19 cellular contexts compared by ENCODE assay signal in genomic region chr2:145757503-145758290, GRCh38.
A peak's percentile ranks its signal among the peaks of the same experiment; 100 is the strongest.
DNase-seq lines count a peak whose midpoint lies in the region; ATAC-seq and TF ChIP-seq lines count a peak whose summit lies in the region.
"Had no signal": no experiment of that assay in that cellular context is flagged by ENCODE, and none has a peak within 500 bp of the region (broad histone marks: within the 10 kb centered on the region; RNA-seq: fewer than 3 reads in every experiment).

No MANE protein-coding gene starts in this region.

- no peaks in the 10 kb centered on the region for H3K79me2 ChIP-seq in mammary epithelial cell (ENCODE audit: insufficient read depth, low read length)

- H3K27ac ChIP-seq in mammary epithelial cell (ENCODE audit: insufficient read depth, low read depth, low read length) (no peak overlapping the region), breast epithelium (no peak overlapping the region), lower lobe of right lung (peak overlapping the region; percentile 9)

- no peak for TF ChIP-seq POLR2A in breast epithelium (IDR thresholded peaks at IDR 0.05)

- H3K9ac ChIP-seq in mammary epithelial cell (ENCODE audit: insufficient read depth, low read length): no peak overlapping the region

- H3K4me3 ChIP-seq in mammary epithelial cell (replicated peaks in 1 of 3; ENCODE audit: insufficient read depth in 1 of 3, low read depth in 2 of 3, low read length in 3 of 3): no peak overlapping the region
- no peak overlapping the region for H3K4me3 ChIP-seq in breast epithelium
- no peak overlapping the region for H3K4me3 ChIP-seq in epithelial cell of esophagus (ENCODE audit: low read length)
- H3K4me3 ChIP-seq in lower lobe of right lung: no peak overlapping the region

- H3K4me1 ChIP-seq in mammary epithelial cell (ENCODE audit: insufficient read depth, low read length) (peaks cover under 1% of the 10 kb centered on the region), breast epithelium (no peaks in the 10 kb centered on the region), lower lobe of right lung (peaks cover 10% of the 10 kb centered on the region)

- H4K20me1 ChIP-seq in mammary epithelial cell (ENCODE audit: insufficient read depth, low read length): no peaks in the 10 kb centered on the region

- H3K4me2 ChIP-seq in mammary epithelial cell (ENCODE audit: insufficient read depth, low read depth, low read length): no peak overlapping the region

- POLR2A ChIA-PET in GM10248 (lab: Yijun Ruan, JAX): no interaction called here

- intact Hi-C loops in mammary epithelial cell (cut with micrococcal nuclease): loop anchor here (10.0 kb wide), 1 partner anchor 907 kb away; no protein-coding TSS in a partner anchor
- intact Hi-C loops in breast epithelium (cut with DNase I; ENCODE audit: low total_unique reads): no loop called here
- intact Hi-C loops in lower lobe of right lung (cut with DNase I): no loop called here

- CTCF ChIA-PET in mammary epithelial cell (lab: Charles Lee; ENCODE audit: low non-redundant PET) (no interaction called here), GM10248 (lab: Yijun Ruan, JAX) (interaction anchor here (1.2 kb wide), 1 partner anchor 11 kb away, joined by 5 read pairs; no protein-coding TSS in a partner anchor)

- ATAC-seq in lower lobe of right lung (no peak), HG03354 (IDR thresholded peaks at IDR 0.05; ENCODE audit: poor library complexity, severe bottlenecking, unreplicated experiment) (no peak)
- ATAC-seq: Panc1 had no signal

- no peaks in the 10 kb centered on the region for H3K27me3 ChIP-seq in mammary epithelial cell (ENCODE audit: insufficient read depth, low read length)
- H3K27me3 ChIP-seq in breast epithelium: no peaks in the 10 kb centered on the region
- H3K27me3 ChIP-seq in lower lobe of right lung (ENCODE audit: low read depth): no peaks in the 10 kb centered on the region

- 83% methylated on average over 3 of the region's 3 CpGs for WGBS in mammary epithelial cell (ENCODE audit: low coverage, missing lambda C conversion rate)

- DNase-seq in mammary epithelial cell (peak; percentile 34), breast epithelium (ENCODE audit: low spot score in 2 of 2) (no peak), epithelial cell of esophagus (ENCODE audit: low read depth) (peak; percentile 62), lower lobe of right lung (no peak), globus pallidus (ENCODE audit: low spot score) (no peak), GM10248 (ENCODE audit: extremely low spot score) (no peak)
- no peak for DNase-seq in activated CD4-positive, alpha-beta T cell treated with anti-CD3 and anti-CD28 coated beads for 1 hour
- DNase-seq: 8988T, C1 segment of cervical spinal cord, DMS153, HCEC 1CT, KBM-7, NCI-H1092 treated with DMSO at 0.1 percent for 48 hours, NCI-H1694 treated with DMSO at 0.1 percent for 48 hours, NCI-H345, NCI-H69, Right ventricle myocardium superior had no signal

- no peak for TF ChIP-seq CTCF in mammary epithelial cell (conservative IDR thresholded peaks at IDR 0.05 in 1 of 2, IDR thresholded peaks at IDR 0.05 in 1 of 2; ENCODE audit: extremely low read depth in 1 of 2, insufficient read depth in 1 of 2, low read depth in 1 of 2, low read length in 2 of 2)
- TF ChIP-seq CTCF in breast epithelium (IDR thresholded peaks at IDR 0.05): no peak
- no peak for TF ChIP-seq CTCF in epithelial cell of esophagus (IDR thresholded peaks at IDR 0.05; ENCODE audit: insufficient read depth, low read depth, low read length, missing control alignments)
- no peak for TF ChIP-seq CTCF in lower lobe of right lung (IDR thresholded peaks at IDR 0.05)
- no peak for TF ChIP-seq CTCF in GM10248 (IDR thresholded peaks at IDR 0.05; ENCODE audit: control extremely low read depth, extremely low read depth, low read depth, missing control alignments)

- dilution Hi-C loops in mammary epithelial cell (cut with HindIII; ENCODE audit: low sequenced_read_pairs): no loop called here

- in situ Hi-C loops in mammary epithelial cell (cut with MboI; ENCODE audit: low sequenced_read_pairs in 2 of 2): no loop called here

- H3K9me3 ChIP-seq in mammary epithelial cell (replicated peaks; ENCODE audit: insufficient read depth, low read length): no peaks in the 10 kb centered on the region
- H3K9me3 ChIP-seq in breast epithelium: no peaks in the 10 kb centered on the region
- no peaks in the 10 kb centered on the region for H3K9me3 ChIP-seq in lower lobe of right lung

- H2AFZ ChIP-seq in mammary epithelial cell (ENCODE audit: low read depth, low read length): no peak overlapping the region

- BruUV-seq in mammary epithelial cell (replicated peaks; lab: Mats Ljungman, UMichigan): no TSS peak

- H3K36me3 ChIP-seq in mammary epithelial cell (ENCODE audit: insufficient read depth, low read length) (no peaks in the 10 kb centered on the region), breast epithelium (no peaks in the 10 kb centered on the region), lower lobe of right lung (no peaks in the 10 kb centered on the region)

Comparison
In these comparisons a context has a peak if more than half of its experiments do, and no peak if none do; other contexts are left out.
1. DNase-seq: peak in mammary epithelial cell (single experiment) and epithelial cell of esophagus (single experiment); none in breast epithelium (0 of 2), lower lobe of right lung (single experiment), activated CD4-positive, alpha-beta T cell treated with anti-CD3 and anti-CD28 coated beads for 1 hour (single experiment), globus pallidus (single experiment) and GM10248 (single experiment).